In genomic region chr2:219245899-219246230, GRCh38 we compare ENCODE assay signal across 8 cellular contexts. TPM values are rescaled to one million over a fixed set of nuclear protein-coding genes. Genes with fewer than 3 reads are reported as not detected.
DNase-seq lines count a peak whose midpoint lies in the region; ATAC-seq and TF ChIP-seq lines count a peak whose summit lies in the region.

No MANE protein-coding gene starts in this region.

- peaks cover 50% of the 10 kb centered on the region for H3K36me3 Mint-ChIP-seq in activated T-helper 2 cell treated with anti-CD3 and anti-CD28 coated beads, Interferon-gamma antibody, Interleukin-2, Interleukin-4, amounts not matched to agents 10 μg/mL and 5 μg/mL and 100 μg/mL, durations not matched to agents 14 hours and 24 hours and 36 hours (ENCODE audit: low read depth)
- peaks cover 0 to 20% (median 12%) of the 10 kb centered on the region in 3 donors for H3K36me3 Mint-ChIP-seq in immature natural killer cell

- peaks cover 20% of the 10 kb centered on the region for H3K79me2 ChIP-seq in SK-N-SH (ENCODE audit: insufficient read depth)

- peak overlapping the region; percentile 96 for H3K4me3 Mint-ChIP-seq in activated T-helper 2 cell treated with anti-CD3 and anti-CD28 coated beads, Interferon-gamma antibody, Interleukin-2, Interleukin-4, amounts not matched to agents 10 μg/mL and 5 μg/mL and 100 μg/mL, durations not matched to agents 14 hours and 24 hours and 36 hours (ENCODE audit: low read depth)
- H3K4me3 Mint-ChIP-seq in immature natural killer cell: peak overlapping the region; percentile 89 to 93 (median 90)

- H3F3A ChIP-seq in SK-N-SH (replicated peaks; ENCODE audit: insufficient read depth): peaks cover 19% of the 10 kb centered on the region

- H3K36me3 ChIP-seq in SK-N-SH (replicated peaks in 1 of 2; ENCODE audit: control insufficient read depth in 1 of 2, insufficient read depth in 2 of 2, low read length in 1 of 2) (peaks cover 6 to 16% of the 10 kb centered on the region in 2 experiments), stomach (peaks cover 8 to 34% (median 22%) of the 10 kb centered on the region in 4 donors)

- POLR2A ChIA-PET in SK-N-SH (lab: Yijun Ruan, JAX): interaction anchor here (1.3 to 2.9 kb wide), 6 partner anchors 9 to 69 kb away, joined by 4 to 23 read pairs (median 10); partner anchors contain the start of genes ABCB6, ANKZF1, ATG9A and CNPPD1

- H3K4me2 ChIP-seq in SK-N-SH: peak overlapping the region; percentile 91

- H3K27me3 Mint-ChIP-seq in activated T-helper 2 cell treated with anti-CD3 and anti-CD28 coated beads, Interferon-gamma antibody, Interleukin-2, Interleukin-4, amounts not matched to agents 10 μg/mL and 5 μg/mL and 100 μg/mL, durations not matched to agents 14 hours and 24 hours and 36 hours (ENCODE audit: low read depth): no peaks in the 10 kb centered on the region
- peaks cover 12 to 31% (median 26%) of the 10 kb centered on the region in 3 donors for H3K27me3 Mint-ChIP-seq in immature natural killer cell (ENCODE audit: low read depth in 3 of 3)

- no peaks in the 10 kb centered on the region for H3K27me3 ChIP-seq in SK-N-SH (ENCODE audit: insufficient read depth)
- H3K27me3 ChIP-seq in stomach: no peaks in the 10 kb centered on the region

- no peaks in the 10 kb centered on the region for H4K20me1 ChIP-seq in SK-N-SH (ENCODE audit: insufficient read depth)

- H3K27ac ChIP-seq in SK-N-SH (ENCODE audit: low read depth in 2 of 2, low read length in 1 of 2): peak overlapping the region; percentile 78 to 92
- peak overlapping the region; percentile 91 to 98 (median 97) for H3K27ac ChIP-seq in stomach

- ATAC-seq in SK-N-SH treated with all-trans-retinoic acid at 6 μM for 48 hours (no peak), esophagus mucosa (no peak)

- peak overlapping the region; percentile 97 for H3K27ac Mint-ChIP-seq in activated T-helper 2 cell treated with anti-CD3 and anti-CD28 coated beads, Interferon-gamma antibody, Interleukin-2, Interleukin-4, amounts not matched to agents 10 μg/mL and 5 μg/mL and 100 μg/mL, durations not matched to agents 14 hours and 24 hours and 36 hours
- peak overlapping the region; percentile 93 to 98 (median 98) for H3K27ac Mint-ChIP-seq in immature natural killer cell

- intact Hi-C loops in activated T-helper 2 cell treated with anti-CD3 and anti-CD28 coated beads, Interferon-gamma antibody, Interleukin-2, Interleukin-4, amounts not matched to agents 10 μg/mL and 5 μg/mL and 100 μg/mL, durations not matched to agents 14 hours and 24 hours and 36 hours (cut with micrococcal nuclease): loop anchor here (1.0 to 2.0 kb wide), 4 partner anchors 7 to 69 kb away; partner anchors contain the start of genes ANKZF1, ATG9A, TUBA4A and TUBA4B
- intact Hi-C loops in stomach (cut with DNase I; ENCODE audit: low total_unique reads): no loop called here

- no peaks in the 10 kb centered on the region for H3K9me2 ChIP-seq in SK-N-SH

- no peaks in the 10 kb centered on the region for H3K9me3 ChIP-seq in SK-N-SH
- no peaks in the 10 kb centered on the region for H3K9me3 ChIP-seq in stomach

- TF ChIP-seq EP300 in SK-N-SH (IDR thresholded peaks at IDR 0.05; ENCODE audit: borderline replicate concordance in 1 of 2, low read depth in 1 of 2, low read length in 1 of 2) (no peak), stomach (IDR thresholded peaks at IDR 0.05) (no peak)

- peak overlapping the region; percentile 94 for H3K9ac ChIP-seq in SK-N-SH

- H3K4me1 ChIP-seq in SK-N-SH (ENCODE audit: control insufficient read depth in 1 of 2, insufficient read depth in 2 of 2, low read depth in 1 of 2, low read length in 1 of 2): peaks cover 19 to 26% of the 10 kb centered on the region in 2 experiments
- peaks cover 49 to 65% (median 63%) of the 10 kb centered on the region in 4 donors for H3K4me1 ChIP-seq in stomach

- no peaks in the 10 kb centered on the region for H3K9me3 Mint-ChIP-seq in activated T-helper 2 cell treated with anti-CD3 and anti-CD28 coated beads, Interferon-gamma antibody, Interleukin-2, Interleukin-4, amounts not matched to agents 10 μg/mL and 5 μg/mL and 100 μg/mL, durations not matched to agents 14 hours and 24 hours and 36 hours
- no peaks in the 10 kb centered on the region for H3K9me3 Mint-ChIP-seq in immature natural killer cell

- CTCF ChIA-PET in SK-N-SH (lab: Yijun Ruan, JAX): interaction anchor here (0.9 to 3.3 kb wide), 13 partner anchors 10 to 265 kb away, joined by 3 to 20 read pairs (median 4); no protein-coding TSS in a partner anchor

- WGBS in SK-N-SH (ENCODE audit: low lambda C conversion rate): 2% methylated on average over 7 of the region's 10 CpGs
- 11 to 18% (median 16%) methylated on average over 6 to 10 of the region's 10 CpGs for WGBS in stomach, 5 donors

- TF ChIP-seq RAD21 in SK-N-SH (IDR thresholded peaks at IDR 0.05; ENCODE audit: low read length): no peak

- DNase-seq in SK-N-SH: no peak
- DNase-seq in activated T-helper 2 cell treated with anti-CD3 and anti-CD28 coated beads, Interferon-gamma antibody, Interleukin-2, Interleukin-4, amounts not matched to agents 10 μg/mL and 5 μg/mL and 100 μg/mL, durations not matched to agents 14 hours and 24 hours and 36 hours (ENCODE audit: low spot score): no peak
- DNase-seq in immature natural killer cell: no peak
- DNase-seq in stomach: no peak
- DNase-seq in RKO (ENCODE audit: low spot score): no peak
- no peak for DNase-seq in NCI-H2107 (lab: John Stamatoyannopoulos, UW)

- peak overlapping the region; percentile 73; the same call in 1 of the 2 replicates for H2AFZ ChIP-seq in SK-N-SH (ENCODE audit: low read depth)

- no peak for TF ChIP-seq CTCF in SK-N-SH (IDR thresholded peaks at IDR 0.05)
- TF ChIP-seq CTCF in stomach (IDR thresholded peaks at IDR 0.05): no peak

- TF ChIP-seq POLR2A in stomach (IDR thresholded peaks at IDR 0.05): no peak

- peaks cover 56% of the 10 kb centered on the region for H3K4me1 Mint-ChIP-seq in activated T-helper 2 cell treated with anti-CD3 and anti-CD28 coated beads, Interferon-gamma antibody, Interleukin-2, Interleukin-4, amounts not matched to agents 10 μg/mL and 5 μg/mL and 100 μg/mL, durations not matched to agents 14 hours and 24 hours and 36 hours (ENCODE audit: low read depth)
- peaks cover 69 to 72% of the 10 kb centered on the region in 2 donors for H3K4me1 Mint-ChIP-seq in immature natural killer cell

- H3K4me3 ChIP-seq in SK-N-SH (ENCODE audit: low read depth in 2 of 2, low read length in 1 of 2): peak overlapping the region; percentile 84 to 97
- peak overlapping the region; percentile 77 to 95 (median 82) for H3K4me3 ChIP-seq in stomach

TF ChIP-seq in SK-N-SH, 30 proteins besides CTCF, POLR2A, EP300 and RAD21 (continues in another document):
- TF ChIP-seq POLR2AphosphoS5 (IDR thresholded peaks at IDR 0.05; ENCODE audit: low read depth, low read length): no peak

RNA-seq across cellular contexts. Expression of gene STK16, which starts 0.6 kb away (rescaled TPM):
- 57.6 and 78.6 TPM in 2 replicates for polyA plus RNA-seq in SK-N-SH (2012; rRNA removed)
- polyA plus RNA-seq in SK-N-SH (2012; cell fraction: cytosol; rRNA removed): 35.8 and 58.3 TPM in 2 replicates
- 44.7 and 69.1 TPM in 2 replicates for polyA plus RNA-seq in SK-N-SH (2012; cell fraction: nucleus; rRNA removed)
- 32.0 and 33.3 TPM in 2 replicates for total RNA-seq in activated T-helper 2 cell treated with anti-CD3 and anti-CD28 coated beads, Interferon-gamma antibody, Interleukin-2, Interleukin-4, amounts not matched to agents 10 μg/mL and 5 μg/mL and 100 μg/mL, durations not matched to agents 14 hours and 24 hours and 36 hours
- 10 to 100 TPM; 26.8 to 35.3 (median 27.6) TPM for polyA plus RNA-seq in immature natural killer cell
- 10 to 100 TPM in 4 of 5 donors, 1 to 10 TPM in 1; 1.2 to 55.6 (median 23.7) TPM for total RNA-seq in stomach
- 10 to 100 TPM; 38.8 to 55.9 (median 45.1) TPM for polyA plus RNA-seq in stomach
- total RNA-seq in esophagus mucosa: 30.0 TPM

RNA-seq across cellular contexts. Expression of gene GLB1L, which starts 0.6 kb away (rescaled TPM):
- polyA plus RNA-seq in SK-N-SH (2012; rRNA removed) (11.7 and 14.1 TPM in 2 replicates), immature natural killer cell (1 to 10 TPM in 1 of 3 donors, under 1 TPM in 1, not detected in 1; 0.44 to 1.0 TPM), stomach (1 to 10 TPM; 2.6 to 4.9 (median 2.6) TPM)
- polyA plus RNA-seq in SK-N-SH (2012; cell fraction: cytosol; rRNA removed): 10.2 and 10.6 TPM in 2 replicates
- 31.5 and 33.0 TPM in 2 replicates for polyA plus RNA-seq in SK-N-SH (2012; cell fraction: nucleus; rRNA removed)
- 4.2 and 4.4 TPM in 2 replicates for total RNA-seq in activated T-helper 2 cell treated with anti-CD3 and anti-CD28 coated beads, Interferon-gamma antibody, Interleukin-2, Interleukin-4, amounts not matched to agents 10 μg/mL and 5 μg/mL and 100 μg/mL, durations not matched to agents 14 hours and 24 hours and 36 hours
- total RNA-seq in stomach (10 to 100 TPM in 1 of 5 donors, 1 to 10 TPM in 2, under 1 TPM in 1, not detected in 1; 0.58 to 31.4 (median 4.5) TPM), esophagus mucosa (2.4 TPM)

RNA-seq across cellular contexts. Expression of gene TUBA4B, which starts 7.2 kb away (rescaled TPM):
- 0.03 TPM in 1 of 2 replicates, not detected in the other for polyA plus RNA-seq in SK-N-SH (2012; rRNA removed)
- polyA plus RNA-seq in SK-N-SH (2012; cell fraction: cytosol; rRNA removed): not detected in 2 replicates
- polyA plus RNA-seq in SK-N-SH (2012; cell fraction: nucleus; rRNA removed): not detected in 2 replicates
- not detected in 2 replicates for total RNA-seq in activated T-helper 2 cell treated with anti-CD3 and anti-CD28 coated beads, Interferon-gamma antibody, Interleukin-2, Interleukin-4, amounts not matched to agents 10 μg/mL and 5 μg/mL and 100 μg/mL, durations not matched to agents 14 hours and 24 hours and 36 hours
- not detected for polyA plus RNA-seq in immature natural killer cell
- not detected for total RNA-seq in stomach
- not detected for polyA plus RNA-seq in stomach
- total RNA-seq in esophagus mucosa: not detected

RNA-seq across cellular contexts. Expression of gene TUBA4A, which starts 7.9 kb away (rescaled TPM):
- polyA plus RNA-seq in SK-N-SH (2012; rRNA removed) (4.8 and 6.2 TPM in 2 replicates), immature natural killer cell (100 to 1,000 TPM in 2 of 3 donors, 10 to 100 TPM in 1; 88.6 to 137 (median 124) TPM), stomach (10 to 100 TPM; 28.9 to 68.8 (median 51.0) TPM)
- 1.9 and 3.1 TPM in 2 replicates for polyA plus RNA-seq in SK-N-SH (2012; cell fraction: cytosol; rRNA removed)
- 11.1 and 21.1 TPM in 2 replicates for polyA plus RNA-seq in SK-N-SH (2012; cell fraction: nucleus; rRNA removed)
- 220 and 231 TPM in 2 replicates for total RNA-seq in activated T-helper 2 cell treated with anti-CD3 and anti-CD28 coated beads, Interferon-gamma antibody, Interleukin-2, Interleukin-4, amounts not matched to agents 10 μg/mL and 5 μg/mL and 100 μg/mL, durations not matched to agents 14 hours and 24 hours and 36 hours
- total RNA-seq in stomach (100 to 1,000 TPM in 1 of 5 donors, 10 to 100 TPM in 4; 18.7 to 141 (median 27.2) TPM), esophagus mucosa (138 TPM)

RNA-seq across cellular contexts. Expression of gene ANKZF1, which starts 16.3 kb away (rescaled TPM):
- 22.3 and 30.8 TPM in 2 replicates for polyA plus RNA-seq in SK-N-SH (2012; rRNA removed)
- 5.8 and 7.0 TPM in 2 replicates for polyA plus RNA-seq in SK-N-SH (2012; cell fraction: cytosol; rRNA removed)
- polyA plus RNA-seq in SK-N-SH (2012; cell fraction: nucleus; rRNA removed): 153 and 167 TPM in 2 replicates
- total RNA-seq in activated T-helper 2 cell treated with anti-CD3 and anti-CD28 coated beads, Interferon-gamma antibody, Interleukin-2, Interleukin-4, amounts not matched to agents 10 μg/mL and 5 μg/mL and 100 μg/mL, durations not matched to agents 14 hours and 24 hours and 36 hours: 133 and 142 TPM in 2 replicates
- 10 to 100 TPM; 11.5 to 28.6 (median 22.4) TPM for polyA plus RNA-seq in immature natural killer cell
- total RNA-seq in stomach: 100 to 1,000 TPM in 3 of 5 donors, 10 to 100 TPM in 2; 33.9 to 263 (median 138) TPM
- 10 to 100 TPM; 27.8 to 36.6 (median 33.4) TPM for polyA plus RNA-seq in stomach
- 18.2 TPM for total RNA-seq in esophagus mucosa
